In the genomic region with DNA sequence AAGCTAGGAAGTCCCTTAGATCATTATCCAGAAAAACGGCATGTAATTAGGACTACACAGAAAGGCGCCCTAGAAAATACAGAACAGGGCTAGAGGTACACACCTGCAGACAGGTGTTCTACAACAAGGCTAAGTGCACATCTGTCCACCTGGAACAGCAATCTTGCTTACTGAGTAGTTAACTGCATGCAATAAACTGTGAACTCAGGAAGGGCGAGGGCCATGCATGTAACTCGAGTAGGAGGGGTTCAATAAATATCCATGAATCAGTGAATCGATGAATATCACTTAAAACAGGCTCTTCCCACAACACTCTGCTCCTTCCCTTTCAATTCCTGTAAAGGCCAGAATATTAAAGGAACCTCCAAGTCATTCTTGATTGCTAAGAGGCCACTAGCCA, we compare ENCODE assay signal across 10 cellular contexts. TPM values are rescaled to one million over a fixed set of nuclear protein-coding genes. Genes with fewer than 3 reads are reported as not detected.
DNase-seq lines count a peak whose midpoint lies in the region; ATAC-seq and TF ChIP-seq lines count a peak whose summit lies in the region.
"Had no signal": no experiment of that assay in that cellular context is flagged by ENCODE, and none has a peak within 500 bp of the region (broad histone marks: within the 10 kb centered on the region; RNA-seq: fewer than 3 reads in every experiment).

No MANE protein-coding gene starts in this region.

- no peak for TF ChIP-seq POLR2A in stomach (IDR thresholded peaks at IDR 0.05)

- no peak overlapping the region for H4K8ac ChIP-seq in mesenchymal stem cell (ENCODE audit: low read length)

- H2BK120ac ChIP-seq in mesenchymal stem cell (ENCODE audit: low read depth, low read length), result no peak overlapping the region

- H4K91ac ChIP-seq in mesenchymal stem cell (ENCODE audit: low read length), result no peak overlapping the region

- no peak overlapping the region for H3K14ac ChIP-seq in mesenchymal stem cell (ENCODE audit: low read length in 2 of 2)

- peaks cover 28% of the 10 kb centered on the region for H3K79me1 ChIP-seq in mesenchymal stem cell (replicated peaks; ENCODE audit: low read length, poor library complexity, severe bottlenecking)

- 90% methylated on average over 5 of the region's 5 CpGs for WGBS in mesenchymal stem cell
- WGBS in stomach, 5 donors, result 36 to 50% (median 46%) methylated on average over 5 of the region's 5 CpGs

- peak; percentile 77 for DNase-seq in NCI-H146 (lab: John Stamatoyannopoulos, UW)
- peak; percentile 75 for DNase-seq in colonic mucosa
- DNase-seq in mesenchymal stem cell, result no peak
- no peak for DNase-seq in stomach
- DNase-seq in cerebellar cortex (ENCODE audit: low spot score), result no peak
- no peak for DNase-seq in NCI-H446 (lab: John Stamatoyannopoulos, UW)
- DNase-seq: activated naive CD4-positive, alpha-beta T cell treated with Interleukin-2 at 50 U/mL for 16 hours had no signal

- H2BK5ac ChIP-seq in mesenchymal stem cell (ENCODE audit: low read depth, low read length, poor library complexity, severe bottlenecking), result no peak overlapping the region

- H3K4ac ChIP-seq in mesenchymal stem cell (ENCODE audit: low read depth in 1 of 2, low read length in 2 of 2), result no peak overlapping the region

- H3K23ac ChIP-seq in mesenchymal stem cell (ENCODE audit: low read length in 2 of 2), result no peak overlapping the region

- intact Hi-C loops in colonic mucosa (cut with DNase I), result no loop called here
- intact Hi-C loops in stomach (cut with DNase I; ENCODE audit: low total_unique reads), result no loop called here

- no peaks in the 10 kb centered on the region for H3K36me3 ChIP-seq in colonic mucosa
- H3K36me3 ChIP-seq in mesenchymal stem cell (ENCODE audit: control insufficient read depth in 1 of 2, insufficient read depth in 2 of 2, low read depth in 1 of 2, low read length in 2 of 2), result no peaks in the 10 kb centered on the region
- no peaks in the 10 kb centered on the region for H3K36me3 ChIP-seq in stomach
- H3K36me3 ChIP-seq: tibial nerve had no signal

- H3K9ac ChIP-seq in colonic mucosa (ENCODE audit: low read depth in 2 of 2, low read length in 2 of 2) (peak overlapping the region in 1 of 2 donors; percentile 87), mesenchymal stem cell (ENCODE audit: low read length) (peak overlapping the region; percentile 87)

- H3K9me3 ChIP-seq in colonic mucosa, result no peaks in the 10 kb centered on the region
- no peaks in the 10 kb centered on the region for H3K9me3 ChIP-seq in mesenchymal stem cell (ENCODE audit: control insufficient read depth, low read length)
- no peaks in the 10 kb centered on the region for H3K9me3 ChIP-seq in stomach
- H3K9me3 ChIP-seq: tibial nerve had no signal

- TF ChIP-seq CTCF in colonic mucosa (IDR thresholded peaks at IDR 0.05) (no peak), stomach (IDR thresholded peaks at IDR 0.05) (no peak)

- H2BK12ac ChIP-seq in mesenchymal stem cell (ENCODE audit: low read length in 2 of 2), result no peak overlapping the region

- no peak overlapping the region for H3K18ac ChIP-seq in mesenchymal stem cell (ENCODE audit: low read depth in 1 of 2, low read length in 2 of 2)

- no peak overlapping the region for H2AFZ ChIP-seq in mesenchymal stem cell (ENCODE audit: low read depth, low read length)

- no peak overlapping the region for H2AK5ac ChIP-seq in mesenchymal stem cell (ENCODE audit: low read length, severe bottlenecking)

- no peaks in the 10 kb centered on the region for H3K27me3 ChIP-seq in colonic mucosa
- H3K27me3 ChIP-seq in mesenchymal stem cell (ENCODE audit: control insufficient read depth in 1 of 2, insufficient read depth in 1 of 2, low read length in 2 of 2), result no peaks in the 10 kb centered on the region
- no peaks in the 10 kb centered on the region for H3K27me3 ChIP-seq in stomach
- H3K27me3 ChIP-seq: tibial nerve had no signal

- H3K4me3 ChIP-seq in colonic mucosa (peak overlapping the region; percentile 20), mesenchymal stem cell (ENCODE audit: insufficient read depth in 1 of 2, low read depth in 1 of 2, low read length in 2 of 2) (peak overlapping the region in 1 of 2 experiments; percentile 81), stomach (peak overlapping the region; percentile 27 to 41 (median 32))

- H3K4me2 ChIP-seq in mesenchymal stem cell (ENCODE audit: low read length, poor library complexity, severe bottlenecking), result no peak overlapping the region

- H2BK15ac ChIP-seq in mesenchymal stem cell (ENCODE audit: low read depth, poor library complexity, severe bottlenecking), result no peak overlapping the region

- no peak for ATAC-seq in GM21367 (IDR thresholded peaks at IDR 0.05; ENCODE audit: unreplicated experiment)

- H3K27ac ChIP-seq in colonic mucosa, result peak overlapping the region; percentile 72
- no peak overlapping the region for H3K27ac ChIP-seq in mesenchymal stem cell (ENCODE audit: low read length, poor library complexity, severe bottlenecking)
- peak overlapping the region in 2 of 5 donors; percentile 39 to 58 for H3K27ac ChIP-seq in stomach

- peaks cover 4% of the 10 kb centered on the region for H3K4me1 ChIP-seq in colonic mucosa
- peaks cover 6% of the 10 kb centered on the region for H3K4me1 ChIP-seq in mesenchymal stem cell (ENCODE audit: control insufficient read depth, insufficient read depth, low read depth, low read length)
- H3K4me1 ChIP-seq in stomach, result peaks cover 7 to 60% (median 35%) of the 10 kb centered on the region in 4 donors

- no peak for TF ChIP-seq EP300 in stomach (IDR thresholded peaks at IDR 0.05)

RNA-seq across cellular contexts. Expression of a gene that starts 22.0 kb away (rescaled TPM):
- total RNA-seq in colonic mucosa (10 to 100 TPM; 50.9 to 65.8 TPM), stomach (10 to 100 TPM in 4 of 5 donors, 1 to 10 TPM in 1; 1.8 to 98.7 (median 24.6) TPM)
- 23.1 TPM for polyA plus RNA-seq in mesenchymal stem cell (2013, experiment 1 of 2)
- polyA plus RNA-seq in mesenchymal stem cell (2013, experiment 2 of 2), result 23.1 TPM
- 1 to 10 TPM; 3.1 to 5.5 (median 5.0) TPM for polyA plus RNA-seq in stomach
- polyA plus RNA-seq: CD14-positive monocyte had no signal

Comparison
In these comparisons a context has a peak if more than half of its experiments do, and no peak if none do; other contexts are left out.
1. DNase-seq: peak in NCI-H146 (single experiment) and colonic mucosa (single experiment); none in mesenchymal stem cell (single experiment), stomach (single experiment), cerebellar cortex (single experiment) and NCI-H446 (0 of 2).